Comparison of ENCODE assay signal across 1 cellular context in genomic region chr10:122721111-122721510, GRCh38.
TF ChIP-seq lines count a peak whose summit lies in the region.

No MANE protein-coding gene starts in this region.

TF ChIP-seq in GM23338, 12 proteins besides CTCF, POLR2A, EP300 and RAD21 (continued from another document):
- TF ChIP-seq REST (IDR thresholded peaks at IDR 0.05; ENCODE audit: unreplicated experiment) (no peak), ZNF462 (CRISPR knock-in tag; IDR thresholded peaks at IDR 0.05) (no peak), POLR2AphosphoS5 (IDR thresholded peaks at IDR 0.05; ENCODE audit: low read depth) (no peak), ZNF114 (CRISPR knock-in tag; IDR thresholded peaks at IDR 0.05) (no peak), ZNF331 (CRISPR knock-in tag; IDR thresholded peaks at IDR 0.05; ENCODE audit: low read depth) (no peak)
